In the genomic region with DNA sequence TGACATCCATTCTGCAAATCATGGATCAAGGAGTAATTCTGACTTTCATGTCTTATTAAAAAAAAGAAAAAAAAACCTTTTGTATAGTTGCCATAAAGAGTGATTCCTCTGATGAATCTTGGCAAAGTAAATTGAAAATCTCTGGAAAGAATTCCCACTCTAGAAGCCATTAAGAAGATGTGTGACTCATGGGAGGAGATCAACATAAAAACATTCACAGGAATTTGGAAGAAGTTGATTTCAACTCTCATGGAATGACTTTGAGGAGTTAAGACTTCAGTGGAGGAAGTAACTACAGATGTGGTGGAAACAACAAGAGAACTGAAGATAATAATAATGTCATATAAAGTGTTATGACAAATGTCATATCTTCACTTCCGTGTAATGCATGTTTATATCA, we compare ENCODE assay signal across 24 cellular contexts.
"Had no signal": no experiment of that assay in that cellular context is flagged by ENCODE, and none has a peak within 500 bp of the region (broad histone marks: within the 10 kb centered on the region; RNA-seq: fewer than 3 reads in every experiment).

No MANE protein-coding gene starts in this region.

- H3K4me1 ChIP-seq: adrenal gland, breast epithelium, parathyroid adenoma, tibial artery had no signal

- H3K36me3 ChIP-seq: adrenal gland, breast epithelium, neutrophil, tibial artery had no signal

- H3K4me1 Mint-ChIP-seq: activated CD8-positive, alpha-beta memory T cell treated with anti-CD3 and anti-CD28 coated beads, Interleukin-2, amount 10 ng/mL, durations not matched to agents 7 days and 5 days; activated naive CD4-positive, alpha-beta T cell treated with anti-CD3 and anti-CD28 coated beads, Interleukin-2, amount 50 U/mL, for 24 hours; natural killer cell; stimulated activated memory B cell treated with anti-CD40 and anti-IgM and Interleukin-4, amounts not matched to agents 10 μg/mL and 1 μg/mL and 100 μg/mL, for 72 hours had no signal

- DNase-seq: activated CD4-positive, alpha-beta T cell treated with anti-CD3 and anti-CD28 coated beads for 1 hour; activated CD4-positive, alpha-beta T cell treated with anti-CD3 and anti-CD28 coated beads, Interleukin-2, amount 50 U/mL, for 48 hours; activated CD8-positive, alpha-beta memory T cell treated with anti-CD3 and anti-CD28 coated beads, Interleukin-2, amount 10 ng/mL, durations not matched to agents 7 days and 5 days; activated effector memory CD4-positive, alpha-beta T cell treated with Interleukin-2 at 50 U/mL for 16 hours; activated T-cell treated with anti-CD3 and anti-CD28 coated beads, Interleukin-2, amount 50 U/mL, for 24 hours; adrenal gland; cerebellar nuclear complex; effector memory CD8-positive, alpha-beta T cell; islet precursor cell; natural killer cell; retina; stimulated activated CD4-positive, alpha-beta T cell treated with anti-CD3 and anti-CD28 coated beads, Interleukin-2, amount 100 ng/mL, for 48 hours; T-helper 1 cell; T1000; tibial artery had no signal

- H3K27ac ChIP-seq: adrenal gland, breast epithelium, epithelial cell of prostate, hepatocyte, neutrophil, parathyroid adenoma, tibial artery had no signal

- H3K27me3 Mint-ChIP-seq: activated CD8-positive, alpha-beta memory T cell treated with anti-CD3 and anti-CD28 coated beads, Interleukin-2, amount 10 ng/mL, durations not matched to agents 7 days and 5 days; activated T-cell treated with anti-CD3 and anti-CD28 coated beads, Interleukin-2, amount 50 U/mL, for 24 hours; dendritic cell treated with granulocyte-macrophage colony-stimulating factor and Interleukin-4, amounts not matched to agents 40 ng/mL and 50 ng/mL, for 4 days; effector memory CD8-positive, alpha-beta T cell; stimulated activated memory B cell treated with anti-CD40 and anti-IgM and Interleukin-4, amounts not matched to agents 10 μg/mL and 1 μg/mL and 100 μg/mL, for 72 hours had no signal

- H3K9me3 ChIP-seq: adrenal gland, breast epithelium, neutrophil, tibial artery had no signal

- H3K4me3 ChIP-seq: adrenal gland, breast epithelium, hepatocyte, lung, tibial artery had no signal

- H3K27ac Mint-ChIP-seq: activated CD8-positive, alpha-beta memory T cell treated with anti-CD3 and anti-CD28 coated beads, Interleukin-2, amount 10 ng/mL, durations not matched to agents 7 days and 5 days; activated naive CD4-positive, alpha-beta T cell treated with anti-CD3 and anti-CD28 coated beads, Interleukin-2, amount 50 U/mL, for 24 hours; activated T-cell treated with anti-CD3 and anti-CD28 coated beads, Interleukin-2, amount 50 U/mL, for 24 hours; dendritic cell treated with granulocyte-macrophage colony-stimulating factor and Interleukin-4, amounts not matched to agents 40 ng/mL and 50 ng/mL, for 4 days; effector memory CD8-positive, alpha-beta T cell; natural killer cell; stimulated activated memory B cell treated with anti-CD40 and anti-IgM and Interleukin-4, amounts not matched to agents 10 μg/mL and 1 μg/mL and 100 μg/mL, for 72 hours had no signal

- ATAC-seq: activated CD8-positive, alpha-beta memory T cell treated with anti-CD3 and anti-CD28 coated beads, Interleukin-2, amount 10 ng/mL, durations not matched to agents 7 days and 5 days; effector memory CD8-positive, alpha-beta T cell; natural killer cell; stimulated activated memory B cell treated with anti-CD40 and anti-IgM and Interleukin-4, amounts not matched to agents 10 μg/mL and 1 μg/mL and 100 μg/mL, for 72 hours had no signal

- H3K27me3 ChIP-seq: adrenal gland, breast epithelium, hepatocyte, neutrophil, tibial artery had no signal

- H3K4me3 Mint-ChIP-seq: activated CD8-positive, alpha-beta memory T cell treated with anti-CD3 and anti-CD28 coated beads, Interleukin-2, amount 10 ng/mL, durations not matched to agents 7 days and 5 days; activated naive CD4-positive, alpha-beta T cell treated with anti-CD3 and anti-CD28 coated beads, Interleukin-2, amount 50 U/mL, for 24 hours; activated T-cell treated with anti-CD3 and anti-CD28 coated beads, Interleukin-2, amount 50 U/mL, for 24 hours; dendritic cell treated with granulocyte-macrophage colony-stimulating factor and Interleukin-4, amounts not matched to agents 40 ng/mL and 50 ng/mL, for 4 days; effector memory CD8-positive, alpha-beta T cell; natural killer cell; stimulated activated memory B cell treated with anti-CD40 and anti-IgM and Interleukin-4, amounts not matched to agents 10 μg/mL and 1 μg/mL and 100 μg/mL, for 72 hours had no signal

- H3K36me3 Mint-ChIP-seq: activated CD8-positive, alpha-beta memory T cell treated with anti-CD3 and anti-CD28 coated beads, Interleukin-2, amount 10 ng/mL, durations not matched to agents 7 days and 5 days; activated naive CD4-positive, alpha-beta T cell treated with anti-CD3 and anti-CD28 coated beads, Interleukin-2, amount 50 U/mL, for 24 hours; natural killer cell; stimulated activated memory B cell treated with anti-CD40 and anti-IgM and Interleukin-4, amounts not matched to agents 10 μg/mL and 1 μg/mL and 100 μg/mL, for 72 hours had no signal
